2 cellular contexts compared by ENCODE assay signal in genomic region chr19:10478903-10479384, GRCh38.
A peak's percentile ranks its signal among the peaks of the same experiment; 100 is the strongest.
TF ChIP-seq lines count a peak whose summit lies in the region.

No MANE protein-coding gene starts in this region.

TF ChIP-seq in GM23338, 12 proteins besides CTCF, POLR2A, EP300 and RAD21:
- TF ChIP-seq CREB1 (CRISPR knock-in tag; IDR thresholded peaks at IDR 0.05; ENCODE audit: low read depth) (peak; percentile 73), NANOG (IDR thresholded peaks at IDR 0.05; ENCODE audit: borderline replicate concordance) (no peak), POLR2AphosphoS5 (IDR thresholded peaks at IDR 0.05; ENCODE audit: low read depth) (peak; percentile 61)
TF ChIP-seq in GM23338: peak in this region for 2.

TF ChIP-seq in H1, 55 proteins besides CTCF, POLR2A, EP300 and RAD21:
- TF ChIP-seq SP1 (IDR thresholded peaks at IDR 0.05; ENCODE audit: low read depth, low read length) (peak; percentile 90), CREB1 (IDR thresholded peaks at IDR 0.05) (peak; percentile 61), USF2 (IDR thresholded peaks at IDR 0.05; ENCODE audit: low read length) (no peak), MAX (IDR thresholded peaks at IDR 0.05) (peak; percentile 97), E2F6 (IDR thresholded peaks at IDR 0.05) (peak; percentile 99), CHD1 (IDR thresholded peaks at IDR 0.05; ENCODE audit: low read depth, low read length) (no peak), CEBPB (IDR thresholded peaks at IDR 0.05; ENCODE audit: low read depth, low read length) (no peak), KDM4A (IDR thresholded peaks at IDR 0.05; ENCODE audit: low read depth, low read length, severe bottlenecking) (peak; percentile 59), CHD2 (IDR thresholded peaks at IDR 0.05; ENCODE audit: low read length) (peak; percentile 75), PHF8 (conservative IDR thresholded peaks at IDR 0.05; ENCODE audit: low read depth, low read length) (0 out of 2 replicates have a peak, but pooled peaks have one; percentile 9)
